ENCODE assay signal across 8 cellular contexts in genomic region chr10:91409869-91410637, GRCh38. TPM values are rescaled to one million over a fixed set of nuclear protein-coding genes. Genes with fewer than 3 reads are reported as not detected.
DNase-seq lines count a peak whose midpoint lies in the region; ATAC-seq, FAIRE-seq and TF ChIP-seq lines count a peak whose summit lies in the region.

Gene HECTD2 (plus strand): TSS chr10:91410344. CDS start chr10:91410439, 95 bp downstream.

- H3K27ac ChIP-seq in neural cell (ENCODE audit: low read length): peak within 1 kb of the TSS; percentile 98

- H3K79me2 ChIP-seq in neural cell (replicated peaks; ENCODE audit: insufficient read depth, low read length): peaks cover 30% of the 10 kb centered on the region

- peak within 1 kb of the TSS; percentile 87 for H3K4me3 Mint-ChIP-seq in activated T-helper 2 cell treated with anti-CD3 and anti-CD28 coated beads, Interferon-gamma antibody, Interleukin-2, Interleukin-4, amounts not matched to agents 10 μg/mL and 5 μg/mL and 100 μg/mL, durations not matched to agents 14 hours and 24 hours and 36 hours (ENCODE audit: low read depth)
- peak within 1 kb of the TSS; percentile 81 to 96 for H3K4me3 Mint-ChIP-seq in stimulated activated naive CD8-positive, alpha-beta T cell treated with anti-CD3 and anti-CD28 coated beads, Interleukin-15, amount 100 ng/mL, for 72 hours

- H3K36me3 ChIP-seq in neural cell (ENCODE audit: insufficient read depth, low read length): no peaks in the 10 kb centered on the region

- H3K27me3 Mint-ChIP-seq in activated T-helper 2 cell treated with anti-CD3 and anti-CD28 coated beads, Interferon-gamma antibody, Interleukin-2, Interleukin-4, amounts not matched to agents 10 μg/mL and 5 μg/mL and 100 μg/mL, durations not matched to agents 14 hours and 24 hours and 36 hours (ENCODE audit: low read depth): peaks cover 17% of the 10 kb centered on the region
- H3K27me3 Mint-ChIP-seq in stimulated activated naive CD8-positive, alpha-beta T cell treated with anti-CD3 and anti-CD28 coated beads, Interleukin-15, amount 100 ng/mL, for 72 hours: peaks cover 21% of the 10 kb centered on the region

- peak; percentile 44 for TF ChIP-seq RAD21 in neural cell (conservative IDR thresholded peaks at IDR 0.05)

- peaks cover 11% of the 10 kb centered on the region for H3F3A ChIP-seq in neural cell (ENCODE audit: insufficient read depth, low read length, poor library complexity, severe bottlenecking)

- TF ChIP-seq CTCF in D721Med (IDR thresholded peaks at IDR 0.05; ENCODE audit: insufficient read depth, missing control alignments): peak; percentile 44
- TF ChIP-seq CTCF in fibroblast of pulmonary artery (IDR thresholded peaks at IDR 0.05; ENCODE audit: low read length, missing control alignments): no peak
- TF ChIP-seq CTCF in neural cell (IDR thresholded peaks at IDR 0.05; ENCODE audit: poor library complexity, severe bottlenecking): peak; percentile 79

- H3K27me3 ChIP-seq in neural cell (ENCODE audit: insufficient read depth, low read depth, low read length): no peaks in the 10 kb centered on the region

- no peaks in the 10 kb centered on the region for H3K9me3 ChIP-seq in neural cell (ENCODE audit: low read length)

- no peaks in the 10 kb centered on the region for H3K9me3 Mint-ChIP-seq in activated T-helper 2 cell treated with anti-CD3 and anti-CD28 coated beads, Interferon-gamma antibody, Interleukin-2, Interleukin-4, amounts not matched to agents 10 μg/mL and 5 μg/mL and 100 μg/mL, durations not matched to agents 14 hours and 24 hours and 36 hours
- no peaks in the 10 kb centered on the region for H3K9me3 Mint-ChIP-seq in stimulated activated naive CD8-positive, alpha-beta T cell treated with anti-CD3 and anti-CD28 coated beads, Interleukin-15, amount 100 ng/mL, for 72 hours

- H3K27ac Mint-ChIP-seq in activated T-helper 2 cell treated with anti-CD3 and anti-CD28 coated beads, Interferon-gamma antibody, Interleukin-2, Interleukin-4, amounts not matched to agents 10 μg/mL and 5 μg/mL and 100 μg/mL, durations not matched to agents 14 hours and 24 hours and 36 hours: peak within 1 kb of the TSS; percentile 90
- H3K27ac Mint-ChIP-seq in stimulated activated naive CD8-positive, alpha-beta T cell treated with anti-CD3 and anti-CD28 coated beads, Interleukin-15, amount 100 ng/mL, for 72 hours: peak within 1 kb of the TSS; percentile 91 to 99

- peak within 1 kb of the TSS; percentile 84 for H3K4me3 ChIP-seq in fibroblast of pulmonary artery (replicated peaks; ENCODE audit: low read depth, low read length)
- peak within 1 kb of the TSS; percentile 87 for H3K4me3 ChIP-seq in neural cell (ENCODE audit: low read length)

- peak within 1 kb of the TSS; percentile 99 for H3K9ac ChIP-seq in neural cell (ENCODE audit: low read length)

- H2AFZ ChIP-seq in neural cell (ENCODE audit: low read depth, low read length): peak within 1 kb of the TSS; percentile 97

- H4K20me1 ChIP-seq in neural cell (ENCODE audit: insufficient read depth): no peaks in the 10 kb centered on the region

- intact Hi-C loops in activated T-helper 2 cell treated with anti-CD3 and anti-CD28 coated beads, Interferon-gamma antibody, Interleukin-2, Interleukin-4, amounts not matched to agents 10 μg/mL and 5 μg/mL and 100 μg/mL, durations not matched to agents 14 hours and 24 hours and 36 hours (cut with micrococcal nuclease): loop anchor here (1.0 to 5.0 kb wide), 6 partner anchors 21 to 512 kb away; partner anchors contain the start of genes BTAF1 and TNKS2

- no peaks in the 10 kb centered on the region for H3K9me2 ChIP-seq in neural cell (ENCODE audit: insufficient read depth, low read length)

- TF ChIP-seq EP300 in neural cell (conservative IDR thresholded peaks at IDR 0.05; ENCODE audit: poor library complexity, severe bottlenecking): peak; percentile 73

- FAIRE-seq in D721Med (lab: Jason Lieb, UNC): no peak

- DNase-seq in D721Med (ENCODE audit: insufficient read length, low spot score): peak; percentile 17
- DNase-seq in activated T-helper 2 cell treated with anti-CD3 and anti-CD28 coated beads, Interferon-gamma antibody, Interleukin-2, Interleukin-4, amounts not matched to agents 10 μg/mL and 5 μg/mL and 100 μg/mL, durations not matched to agents 14 hours and 24 hours and 36 hours (ENCODE audit: low spot score): peak; percentile 76
- DNase-seq in fibroblast of pulmonary artery (ENCODE audit: low read depth): peak; percentile 78
- peak; percentile 84 for DNase-seq in stimulated activated naive CD8-positive, alpha-beta T cell treated with anti-CD3 and anti-CD28 coated beads, Interleukin-15, amount 100 ng/mL, for 72 hours

- H3K4me1 Mint-ChIP-seq in activated T-helper 2 cell treated with anti-CD3 and anti-CD28 coated beads, Interferon-gamma antibody, Interleukin-2, Interleukin-4, amounts not matched to agents 10 μg/mL and 5 μg/mL and 100 μg/mL, durations not matched to agents 14 hours and 24 hours and 36 hours (ENCODE audit: low read depth): peaks cover 16% of the 10 kb centered on the region
- peaks cover 8% of the 10 kb centered on the region for H3K4me1 Mint-ChIP-seq in stimulated activated naive CD8-positive, alpha-beta T cell treated with anti-CD3 and anti-CD28 coated beads, Interleukin-15, amount 100 ng/mL, for 72 hours

- peak; percentile 90 for ATAC-seq in GM19452 (IDR thresholded peaks at IDR 0.05; ENCODE audit: unreplicated experiment)
- ATAC-seq in HG03571 (IDR thresholded peaks at IDR 0.05; ENCODE audit: unreplicated experiment): peak; percentile 92
- peak; percentile 88 for ATAC-seq in stimulated activated naive CD8-positive, alpha-beta T cell treated with anti-CD3 and anti-CD28 coated beads, Interleukin-15, amount 100 ng/mL, for 72 hours

- peak within 1 kb of the TSS; percentile 98 for H3K4me2 ChIP-seq in neural cell (ENCODE audit: low read length)

- no peaks in the 10 kb centered on the region for H3K36me3 Mint-ChIP-seq in activated T-helper 2 cell treated with anti-CD3 and anti-CD28 coated beads, Interferon-gamma antibody, Interleukin-2, Interleukin-4, amounts not matched to agents 10 μg/mL and 5 μg/mL and 100 μg/mL, durations not matched to agents 14 hours and 24 hours and 36 hours (ENCODE audit: low read depth)

TF ChIP-seq in PFSK-1, 5 proteins besides CTCF, POLR2A, EP300 and RAD21:
- peak; percentile 66; the same call in 1 of the 2 replicates for TF ChIP-seq POLR2AphosphoS5 (IDR thresholded peaks at IDR 0.05; ENCODE audit: low read depth, low read length)
- peak; percentile 69 for TF ChIP-seq FOXP2 (optimal IDR thresholded peaks at IDR 0.05; ENCODE audit: borderline replicate concordance, extremely low read depth, extremely low read length, insufficient read depth)
- no peak for TF ChIP-seq SIN3A (IDR thresholded peaks at IDR 0.05; ENCODE audit: borderline replicate concordance, insufficient read depth, low read length)
- 0 out of 2 replicates have a peak, but pooled peaks have one; percentile 14 for TF ChIP-seq TAF1 (IDR thresholded peaks at IDR 0.05; ENCODE audit: borderline replicate concordance, insufficient read depth, low read length)

TF ChIP-seq in neural cell, 6 proteins besides CTCF, POLR2A, EP300 and RAD21:
- TF ChIP-seq MXI1 (conservative IDR thresholded peaks at IDR 0.05; ENCODE audit: poor library complexity, severe bottlenecking) (peak; percentile 12), POLR2AphosphoS5 (IDR thresholded peaks at IDR 0.05) (peak; percentile 88), SMC3 (conservative IDR thresholded peaks at IDR 0.05; ENCODE audit: poor library complexity) (peak; percentile 56), TAF1 (IDR thresholded peaks at IDR 0.05; ENCODE audit: low read depth) (peak; percentile 88), REST (IDR thresholded peaks at IDR 0.05; ENCODE audit: borderline replicate concordance) (no peak), EZH2 (IDR thresholded peaks at IDR 0.05; ENCODE audit: borderline replicate concordance, insufficient read depth, low read length, poor library complexity, severe bottlenecking) (no peak)

RNA-seq across cellular contexts. Expression of gene HECTD2, which starts in this region (rescaled TPM):
- 3.6 TPM for polyA plus RNA-seq in PFSK-1 (2012; ENCODE audit: insufficient read length, low read depth)
- total RNA-seq in activated T-helper 2 cell treated with anti-CD3 and anti-CD28 coated beads, Interferon-gamma antibody, Interleukin-2, Interleukin-4, amounts not matched to agents 10 μg/mL and 5 μg/mL and 100 μg/mL, durations not matched to agents 14 hours and 24 hours and 36 hours: 6.6 and 8.2 TPM in 2 replicates
- 78.8 and 87.6 TPM in 2 replicates for polyA plus RNA-seq in neural cell
- polyA minus RNA-seq in neural cell: 114 and 139 TPM in 2 replicates

Comparison
In these comparisons a context has a peak if more than half of its experiments do, and no peak if none do; other contexts are left out.
1. Peak in every context shown above with its lines: DNase-seq, ATAC-seq, H3K4me3 ChIP-seq and H3K27ac ChIP-seq.
2. DNase-seq: peak in every context shown above with its lines; median percentile 84 in stimulated activated naive CD8-positive, alpha-beta T cell treated with anti-CD3 and anti-CD28 coated beads, Interleukin-15, amount 100 ng/mL, for 72 hours; 78 in fibroblast of pulmonary artery; 76 in activated T-helper 2 cell treated with anti-CD3 and anti-CD28 coated beads, Interferon-gamma antibody, Interleukin-2, Interleukin-4, amounts not matched to agents 10 μg/mL and 5 μg/mL and 100 μg/mL, durations not matched to agents 14 hours and 24 hours and 36 hours; 17 in D721Med.